ENCODE assay signal across 33 cellular contexts in the genomic region with DNA sequence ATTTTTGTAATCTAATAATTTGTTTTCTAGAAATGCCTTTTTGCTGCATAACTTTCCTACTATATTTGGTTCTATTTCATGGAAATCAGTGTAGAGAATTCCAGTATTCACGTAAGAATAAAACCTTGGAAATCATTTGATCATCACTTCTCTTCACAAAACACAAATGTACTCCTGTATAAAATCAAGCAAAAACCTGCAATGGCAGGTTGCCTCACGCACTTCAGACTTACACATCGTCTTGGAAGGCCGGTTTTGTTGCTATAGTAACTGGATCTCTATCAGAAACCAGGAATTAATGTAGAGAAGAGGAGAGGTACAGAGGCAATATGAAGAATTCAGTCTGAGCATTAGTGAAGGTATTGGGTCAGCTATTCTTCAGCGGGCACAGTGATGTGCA.
"Had no signal": no experiment of that assay in that cellular context is flagged by ENCODE, and none has a peak within 500 bp of the region (broad histone marks: within the 10 kb centered on the region; RNA-seq: fewer than 3 reads in every experiment).

No MANE protein-coding gene starts in this region.

- H3K9me3 ChIP-seq: Peyer's patch, SJSA1 had no signal

- H3K4me3 ChIP-seq: cardiac muscle cell, Peyer's patch, SJSA1 had no signal

- H3K36me3 ChIP-seq: brain microvascular endothelial cell, cardiac muscle cell, Peyer's patch, SJSA1 had no signal

- ATAC-seq: activated naive CD8-positive, alpha-beta T cell treated with anti-CD3 and anti-CD28 coated beads, Interleukin-2, amount 50 U/mL, for 24 hours; activated T-cell treated with anti-CD3 and anti-CD28 coated beads, Interleukin-2, amount 50 U/mL, for 4 hours; PC-3 had no signal

- H3K4me1 ChIP-seq: Peyer's patch, SJSA1 had no signal

- H3K27ac ChIP-seq: brain microvascular endothelial cell, cardiac muscle cell, Peyer's patch, SJSA1, VCaP had no signal

- H3K27me3 ChIP-seq: brain microvascular endothelial cell, cardiac muscle cell, Peyer's patch, SJSA1 had no signal

- DNase-seq: activated B cell treated with CpG ODN at 0.5 μM for 24 hours; activated CD4-positive, alpha-beta memory T cell treated with anti-CD3 and anti-CD28 coated beads for 36 hours; activated CD4-positive, alpha-beta T cell treated with anti-CD3 and anti-CD28 coated beads for 4 hours; activated CD4-positive, alpha-beta T cell treated with anti-CD3 and anti-CD28 coated beads, Interleukin-2, amount 50 U/mL, for 1 hour; activated CD4-positive, CD25-positive, alpha-beta regulatory T cell treated with anti-CD3 and anti-CD28 coated beads, Interleukin-2, amount 50 U/mL, for 72 hours; activated CD8-positive, alpha-beta memory T cell treated with anti-CD3 and anti-CD28 coated beads, Interleukin-2, amount 50 U/mL, for 4 hours; activated gamma-delta T cell treated with Interleukin-2 at 50 U/mL for 16 hours; activated naive CD4-positive, alpha-beta T cell treated with anti-CD3 and anti-CD28 coated beads, Interleukin-2, amount 10 ng/mL, durations not matched to agents 7 days and 5 days; activated naive CD8-positive, alpha-beta T cell treated with anti-CD3 and anti-CD28 coated beads, Interleukin-2, amount 50 U/mL, for 24 hours; activated T-cell treated with anti-CD3 and anti-CD28 coated beads for 4 hours; activated T-cell treated with anti-CD3 and anti-CD28 coated beads, Interleukin-2, amount 50 U/mL, for 4 hours; anterior cingulate cortex; brain microvascular endothelial cell; NCI-H1105; NCI-H1417 treated with DMSO at 0.1 percent for 48 hours; NCI-H1930; NCI-H2081 treated with DMSO at 0.1 percent for 48 hours; NCI-H2171; NCI-H510A; NCI-H526; NCI-H748 treated with DMSO at 0.1 percent for 48 hours; NK-92 treated with Interleukin-12 subunit alpha and Interleukin-12 subunit beta, amount 100 ng/mL, for 24 hours; PC-3; Peyer's patch; RPMI8226; SHP77 treated with DMSO at 0.1 percent for 48 hours; SW 1271; T-helper 1 cell; T-helper 2 cell; T-helper 9 cell had no signal
